Comparison of ENCODE assay signal across 9 cellular contexts in genomic region chr6:27296106-27296783, GRCh38. TPM values are rescaled to one million over a fixed set of nuclear protein-coding genes. Genes with fewer than 3 reads are reported as not detected.
DNase-seq lines count a peak whose midpoint lies in the region; ATAC-seq and TF ChIP-seq lines count a peak whose summit lies in the region.
"Had no signal": no experiment of that assay in that cellular context is flagged by ENCODE, and none has a peak within 500 bp of the region (broad histone marks: within the 10 kb centered on the region; RNA-seq: fewer than 3 reads in every experiment).

No MANE protein-coding gene starts in this region.

- CTCF ChIA-PET in activated naive CD4-positive, alpha-beta T cell treated with anti-CD3 and anti-CD28 coated beads for 36 hours (lab: Charles Lee): interaction anchor here (0.6 to 1.2 kb wide), 2 partner anchors 16 to 1399 kb away, joined by 4 to 5 read pairs; partner anchors contain the start of gene POM121L2

- DNase-seq in DMS 273 treated with DMSO at 0.1 percent for 48 hours (lab: John Stamatoyannopoulos, UW) (peak; percentile 37), LoVo (ENCODE audit: low spot score) (peak; percentile 76), cardiac fibroblast (ENCODE audit: low read depth in 2 of 2) (peak; percentile 58 to 61), myocyte (ENCODE audit: low read depth) (peak; percentile 43), NCI-H774 (lab: John Stamatoyannopoulos, UW) (no peak), NCI-H1092 (lab: John Stamatoyannopoulos, UW) (no peak)
- DNase-seq in activated T-cell treated with anti-CD3 and anti-CD28 coated beads, Interleukin-2, amount 50 U/mL, for 4 hours: no peak
- no peak for DNase-seq in activated naive CD4-positive, alpha-beta T cell treated with anti-CD3 and anti-CD28 coated beads for 36 hours

- peaks cover 20% of the 10 kb centered on the region for H3K9me3 Mint-ChIP-seq in activated T-cell treated with anti-CD3 and anti-CD28 coated beads, Interleukin-2, amount 50 U/mL, for 4 hours
- H3K9me3 Mint-ChIP-seq in activated naive CD4-positive, alpha-beta T cell treated with anti-CD3 and anti-CD28 coated beads for 36 hours: peaks cover 20% of the 10 kb centered on the region

- no peak for ATAC-seq in activated T-cell treated with anti-CD3 and anti-CD28 coated beads, Interleukin-2, amount 50 U/mL, for 4 hours

- H3K27me3 Mint-ChIP-seq in activated T-cell treated with anti-CD3 and anti-CD28 coated beads, Interleukin-2, amount 50 U/mL, for 4 hours (ENCODE audit: low read depth): peaks cover 85% of the 10 kb centered on the region
- H3K27me3 Mint-ChIP-seq in activated naive CD4-positive, alpha-beta T cell treated with anti-CD3 and anti-CD28 coated beads for 36 hours (ENCODE audit: low read depth): peaks cover 77% of the 10 kb centered on the region

- H3K4me1 Mint-ChIP-seq in activated T-cell treated with anti-CD3 and anti-CD28 coated beads, Interleukin-2, amount 50 U/mL, for 4 hours (ENCODE audit: low read depth): no peaks in the 10 kb centered on the region
- H3K4me1 Mint-ChIP-seq in activated naive CD4-positive, alpha-beta T cell treated with anti-CD3 and anti-CD28 coated beads for 36 hours (ENCODE audit: low read depth): peaks cover 2% of the 10 kb centered on the region

- intact Hi-C loops in activated naive CD4-positive, alpha-beta T cell treated with anti-CD3 and anti-CD28 coated beads for 36 hours (cut with micrococcal nuclease): loop anchor here (5.0 kb wide), 1 partner anchor 251 kb away; no protein-coding TSS in a partner anchor

- peaks cover 3% of the 10 kb centered on the region for H3K36me3 Mint-ChIP-seq in activated T-cell treated with anti-CD3 and anti-CD28 coated beads, Interleukin-2, amount 50 U/mL, for 4 hours (ENCODE audit: insufficient read depth)
- H3K36me3 Mint-ChIP-seq in activated naive CD4-positive, alpha-beta T cell treated with anti-CD3 and anti-CD28 coated beads for 36 hours (ENCODE audit: low read depth): peaks cover 8% of the 10 kb centered on the region

- TF ChIP-seq CTCF in cardiac fibroblast (IDR thresholded peaks at IDR 0.05; ENCODE audit: low read depth, low read length): no peak

- H3K4me3 Mint-ChIP-seq in activated T-cell treated with anti-CD3 and anti-CD28 coated beads, Interleukin-2, amount 50 U/mL, for 4 hours: no peak overlapping the region
- H3K4me3 Mint-ChIP-seq in activated naive CD4-positive, alpha-beta T cell treated with anti-CD3 and anti-CD28 coated beads for 36 hours: no peak overlapping the region

- no peak overlapping the region for H3K27ac Mint-ChIP-seq in activated naive CD4-positive, alpha-beta T cell treated with anti-CD3 and anti-CD28 coated beads for 36 hours

- peak overlapping the region; percentile 45 to 60 for H3K4me3 ChIP-seq in cardiac fibroblast (replicated peaks in 1 of 2; ENCODE audit: low read depth in 2 of 2, low read length in 2 of 2)
- H3K4me3 ChIP-seq: skin epidermis had no signal

RNA-seq across cellular contexts. Expression of gene POM121L2, which starts 15.8 kb away (rescaled TPM):
- total RNA-seq in myocyte: not detected in 2 replicates
- polyA plus RNA-seq in myocyte (2012): not detected
- total RNA-seq in activated T-cell treated with anti-CD3 and anti-CD28 coated beads, Interleukin-2, amount 50 U/mL, for 4 hours: not detected
- not detected for total RNA-seq in activated naive CD4-positive, alpha-beta T cell treated with anti-CD3 and anti-CD28 coated beads for 36 hours

RNA-seq across cellular contexts. Expression of gene PRSS16, which starts 48.7 kb away (rescaled TPM):
- not detected in 2 replicates for total RNA-seq in myocyte
- polyA plus RNA-seq in myocyte (2012): not detected
- under 1 TPM; 0.15 to 0.63 (median 0.32) TPM for total RNA-seq in activated T-cell treated with anti-CD3 and anti-CD28 coated beads, Interleukin-2, amount 50 U/mL, for 4 hours
- 1 to 10 TPM; 1.3 to 1.4 TPM for total RNA-seq in activated naive CD4-positive, alpha-beta T cell treated with anti-CD3 and anti-CD28 coated beads for 36 hours

Comparison
In these comparisons a context has a peak if more than half of its experiments do, and no peak if none do; other contexts are left out.
1. DNase-seq: peak in DMS 273 treated with DMSO at 0.1 percent for 48 hours (single experiment), LoVo (single experiment), cardiac fibroblast (2 of 2) and myocyte (single experiment); none in activated T-cell treated with anti-CD3 and anti-CD28 coated beads, Interleukin-2, amount 50 U/mL, for 4 hours (single experiment), NCI-H774 (single experiment), activated naive CD4-positive, alpha-beta T cell treated with anti-CD3 and anti-CD28 coated beads for 36 hours (single experiment) and NCI-H1092 (single experiment).